Comparison of ENCODE assay signal across 10 cellular contexts in genomic region chr1:52423771-52424170, GRCh38. TPM values are rescaled to one million over a fixed set of nuclear protein-coding genes. Genes with fewer than 3 reads are reported as not detected.
DNase-seq lines count a peak whose midpoint lies in the region; ATAC-seq lines count a peak whose summit lies in the region.
"Had no signal": no experiment of that assay in that cellular context is flagged by ENCODE, and none has a peak within 500 bp of the region (broad histone marks: within the 10 kb centered on the region; RNA-seq: fewer than 3 reads in every experiment).

No MANE protein-coding gene starts in this region.

- DNase-seq in CD1c-positive myeloid dendritic cell (ENCODE audit: extremely low spot score) (peak; percentile 16), GM03348 (ENCODE audit: low spot score) (no peak)
- DNase-seq in activated CD4-positive, alpha-beta T cell treated with anti-CD3 and anti-CD28 coated beads for 1 hour, result peak; percentile 52
- peak in 1 of 2 donors; percentile 48 for DNase-seq in activated naive CD4-positive, alpha-beta T cell treated with anti-CD3 and anti-CD28 coated beads, Interleukin-2, amount 50 U/mL, for 72 hours (ENCODE audit: low spot score in 2 of 2)
- peak; percentile 5 to 50 for DNase-seq in stimulated activated CD4-positive, alpha-beta T cell treated with anti-CD3 and anti-CD28 coated beads, Interleukin-15, amount 100 ng/mL, for 1 hour (ENCODE audit: low read depth in 1 of 2, low spot score in 1 of 2)
- DNase-seq: aorta, NCI-H69 had no signal

- peak overlapping the region; percentile 89 for H3K27ac Mint-ChIP-seq in activated naive CD4-positive, alpha-beta T cell treated with anti-CD3 and anti-CD28 coated beads, Interleukin-2, amount 50 U/mL, for 72 hours

- H3K36me3 Mint-ChIP-seq in activated naive CD4-positive, alpha-beta T cell treated with anti-CD3 and anti-CD28 coated beads, Interleukin-2, amount 50 U/mL, for 72 hours, result peaks cover 9 to 27% of the 10 kb centered on the region in 2 donors

- H3K9me3 Mint-ChIP-seq in activated naive CD4-positive, alpha-beta T cell treated with anti-CD3 and anti-CD28 coated beads, Interleukin-2, amount 50 U/mL, for 72 hours, result no peaks in the 10 kb centered on the region

- ATAC-seq in activated naive CD4-positive, alpha-beta T cell treated with anti-CD3 and anti-CD28 coated beads, Interleukin-2, amount 50 U/mL, for 72 hours, result peak; percentile 84 to 88
- ATAC-seq in GM21529 (IDR thresholded peaks at IDR 0.05; ENCODE audit: unreplicated experiment), result no peak
- ATAC-seq in HG02763 (IDR thresholded peaks at IDR 0.05; ENCODE audit: unreplicated experiment), result no peak
- ATAC-seq in HG02970 (IDR thresholded peaks at IDR 0.05; ENCODE audit: low FRiP score, unreplicated experiment), result no peak

RNA-seq across cellular contexts. Expression of gene PRPF38A, which starts 19.4 kb away (rescaled TPM):
- 100 to 1,000 TPM in 1 of 2 donors, 10 to 100 TPM in 1; 97.5 to 104 TPM for total RNA-seq in activated naive CD4-positive, alpha-beta T cell treated with anti-CD3 and anti-CD28 coated beads, Interleukin-2, amount 50 U/mL, for 72 hours

RNA-seq across cellular contexts. Expression of gene ORC1, which starts 19.5 kb away (rescaled TPM):
- total RNA-seq in activated naive CD4-positive, alpha-beta T cell treated with anti-CD3 and anti-CD28 coated beads, Interleukin-2, amount 50 U/mL, for 72 hours, result 10 to 100 TPM; 42.4 to 56.5 TPM

RNA-seq across cellular contexts. Expression of gene CC2D1B, which starts 57.8 kb away (rescaled TPM):
- 10 to 100 TPM; 25.9 to 30.2 TPM for total RNA-seq in activated naive CD4-positive, alpha-beta T cell treated with anti-CD3 and anti-CD28 coated beads, Interleukin-2, amount 50 U/mL, for 72 hours

Comparison
In these comparisons a context has a peak if more than half of its experiments do, and no peak if none do; other contexts are left out.
1. ATAC-seq: peak in activated naive CD4-positive, alpha-beta T cell treated with anti-CD3 and anti-CD28 coated beads, Interleukin-2, amount 50 U/mL, for 72 hours (2 of 2); none in GM21529 (single experiment), HG02763 (single experiment) and HG02970 (single experiment).